Comparison of ENCODE assay signal across 12 cellular contexts in the genomic region with DNA sequence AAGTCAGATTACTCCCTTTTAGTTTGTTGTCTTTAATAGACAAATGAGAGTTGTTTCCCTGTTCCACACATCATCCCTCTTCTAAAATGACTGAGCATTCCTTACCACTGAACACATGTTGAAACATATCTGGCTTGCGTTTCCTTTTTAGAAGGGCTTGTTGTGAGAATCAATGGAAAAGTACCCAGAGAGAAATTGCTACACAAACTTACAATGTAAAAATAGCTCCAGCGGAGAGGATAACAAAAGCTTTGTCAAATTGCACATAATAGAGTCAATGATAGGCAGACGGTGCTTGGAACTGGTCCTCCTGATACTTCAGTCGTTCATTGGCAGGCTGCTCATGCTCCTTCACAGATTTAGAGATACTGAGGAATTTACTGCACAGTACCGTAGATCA.
DNase-seq lines count a peak whose midpoint lies in the region; ATAC-seq and TF ChIP-seq lines count a peak whose summit lies in the region.
"Had no signal": no experiment of that assay in that cellular context is flagged by ENCODE, and none has a peak within 500 bp of the region (broad histone marks: within the 10 kb centered on the region; RNA-seq: fewer than 3 reads in every experiment).

No MANE protein-coding gene starts in this region.

- H3K27ac Mint-ChIP-seq in osteocyte (ENCODE audit: unreplicated experiment), result peak overlapping the region; percentile 80

- H3K36me3 Mint-ChIP-seq in osteocyte (ENCODE audit: unreplicated experiment), result no peaks in the 10 kb centered on the region

- H3K4me3 Mint-ChIP-seq in osteocyte (ENCODE audit: unreplicated experiment), result no peak overlapping the region

- no peak overlapping the region for H3K4me3 ChIP-seq in fibroblast of pulmonary artery (replicated peaks; ENCODE audit: low read depth, low read length)
- H3K4me3 ChIP-seq: left lung, SJSA1 had no signal

- no peaks in the 10 kb centered on the region for H3K27me3 Mint-ChIP-seq in osteocyte (ENCODE audit: unreplicated experiment)

- no peak for TF ChIP-seq CTCF in fibroblast of pulmonary artery (IDR thresholded peaks at IDR 0.05; ENCODE audit: low read length, missing control alignments)
- no peak for TF ChIP-seq CTCF in osteocyte (IDR thresholded peaks at IDR 0.05)

- peaks cover 21% of the 10 kb centered on the region for H3K4me1 Mint-ChIP-seq in osteocyte (ENCODE audit: unreplicated experiment)

- ATAC-seq in HG03196 (IDR thresholded peaks at IDR 0.05; ENCODE audit: unreplicated experiment) (no peak), GM19023 (IDR thresholded peaks at IDR 0.05; ENCODE audit: unreplicated experiment) (no peak)
- ATAC-seq: left lung had no signal

- no peaks in the 10 kb centered on the region for H3K9me3 Mint-ChIP-seq in osteocyte (ENCODE audit: unreplicated experiment)

- H3K27ac ChIP-seq in angular gyrus (ENCODE audit: low read depth, low read length), result peak overlapping the region; percentile 18
- H3K27ac ChIP-seq: left lung, SJSA1 had no signal

- DNase-seq in EL (peak; percentile 39), fibroblast of pulmonary artery (ENCODE audit: low read depth) (peak; percentile 86), osteocyte (ENCODE audit: extremely low spot score, unreplicated experiment) (no peak), NCI-H510A treated with DMSO at 0.1 percent for 48 hours (lab: John Stamatoyannopoulos, UW) (no peak), islet precursor cell (no peak)
- DNase-seq: left lung, NCI-H526 treated with DMSO at 0.1 percent for 48 hours, occipital lobe had no signal

Comparison
In these comparisons a context has a peak if more than half of its experiments do, and no peak if none do; other contexts are left out.
1. DNase-seq: peak in EL (single experiment) and fibroblast of pulmonary artery (single experiment); none in osteocyte (single experiment), NCI-H510A treated with DMSO at 0.1 percent for 48 hours (single experiment) and islet precursor cell (single experiment).